Comparison of ENCODE assay signal across 19 cellular contexts in genomic region chr9:91255327-91255726, GRCh38.
DNase-seq lines count a peak whose midpoint lies in the region; ATAC-seq and TF ChIP-seq lines count a peak whose summit lies in the region.
"Had no signal": no experiment of that assay in that cellular context is flagged by ENCODE, and none has a peak within 500 bp of the region (broad histone marks: within the 10 kb centered on the region; RNA-seq: fewer than 3 reads in every experiment).

No MANE protein-coding gene starts in this region.

- no peak overlapping the region for H2BK20ac ChIP-seq in IMR-90 (ENCODE audit: low read depth, low read length)

- TF ChIP-seq CTCF in AG09319 (IDR thresholded peaks at IDR 0.05; ENCODE audit: low read depth, low read length) = no peak
- TF ChIP-seq CTCF in IMR-90 (conservative IDR thresholded peaks at IDR 0.05; ENCODE audit: low read depth, low read length) = no peak
- TF ChIP-seq CTCF in chondrocyte (IDR thresholded peaks at IDR 0.05) = no peak

- no peak overlapping the region for H2AFZ ChIP-seq in IMR-90 (replicated peaks; ENCODE audit: low read length, poor library complexity)

- no peak overlapping the region for H3K14ac ChIP-seq in IMR-90 (replicated peaks; ENCODE audit: low read depth, low read length)

- WGBS in IMR-90 (ENCODE audit: extremely low coverage in 2 of 2, insufficient read length in 1 of 2), 2 experiments = no CpG with 5 or more reads among the region's 3 CpGs

- TF ChIP-seq RAD21 in IMR-90 (IDR thresholded peaks at IDR 0.05; ENCODE audit: low read length) = no peak

- H3K23ac ChIP-seq in IMR-90 (ENCODE audit: low read depth, low read length) = no peak overlapping the region

- H3K9me1 ChIP-seq in IMR-90 (ENCODE audit: insufficient read depth, low read length) = peaks cover 6% of the 10 kb centered on the region

- H3K4me1 ChIP-seq in IMR-90 (ENCODE audit: control insufficient read depth, insufficient read depth, low read length) = peaks cover 2% of the 10 kb centered on the region
- H3K4me1 ChIP-seq: BE2C, right lobe of liver had no signal

- no peak overlapping the region for H3K4me3 Mint-ChIP-seq in chondrocyte (ENCODE audit: unreplicated experiment)
- H3K4me3 Mint-ChIP-seq: activated naive CD8-positive, alpha-beta T cell treated with anti-CD3 and anti-CD28 coated beads, Interleukin-2, amount 50 U/mL, for 24 hours; activated T-cell treated with anti-CD3 and anti-CD28 coated beads, Interleukin-2, amount 50 U/mL, for 4 hours; neural crest cell; stimulated activated effector memory CD8-positive, alpha-beta T cell treated with anti-CD3 and anti-CD28 coated beads, Interleukin-12 subunit alpha, Interleukin-12 subunit beta, amount 100 ng/mL, for 72 hours; type B pancreatic cell had no signal

- no peak overlapping the region for H3K56ac ChIP-seq in IMR-90 (ENCODE audit: extremely low read depth, insufficient read depth, low read length)

- H2BK120ac ChIP-seq in IMR-90 (ENCODE audit: low read depth, low read length) = no peak overlapping the region

- H2BK15ac ChIP-seq in IMR-90 (ENCODE audit: low read depth, low read length) = no peak overlapping the region

- H2AK9ac ChIP-seq in IMR-90 (replicated peaks; ENCODE audit: low read depth, low read length, poor library complexity) = no peak overlapping the region

- no peak overlapping the region for H4K91ac ChIP-seq in IMR-90 (ENCODE audit: insufficient read depth, low read depth, low read length)

- dilution Hi-C loops in IMR-90 (cut with HindIII; ENCODE audit: low sequenced_read_pairs, unreplicated experiment) = no loop called here

- peak overlapping the region; percentile 80 for H3K4me2 ChIP-seq in IMR-90 (ENCODE audit: low read depth, low read length)

- H3K27ac ChIP-seq in IMR-90 (ENCODE audit: insufficient read depth, low read length) = no peak overlapping the region
- H3K27ac ChIP-seq: right lobe of liver had no signal

- CTCF ChIA-PET in IMR-90 (lab: Yijun Ruan, JAX) = interaction anchor here (1.3 kb wide), 1 partner anchor 166 kb away, joined by 5 read pairs; no protein-coding TSS in a partner anchor

- no peaks in the 10 kb centered on the region for H3K9me3 ChIP-seq in IMR-90 (ENCODE audit: control insufficient read depth, insufficient read depth, low read length)
- H3K9me3 ChIP-seq: BE2C, right lobe of liver had no signal

- intact Hi-C loops in IMR-90 (cut with micrococcal nuclease) (no loop called here), Right ventricle myocardium inferior (cut with DNase I) (no loop called here)

- peaks cover 0 to 9% of the 10 kb centered on the region in 2 experiments; a peak in 1 of 4 replicates for H3K79me1 ChIP-seq in IMR-90 (ENCODE audit: low read depth in 1 of 2, low read length in 2 of 2)

- DNase-seq in AG09319 (ENCODE audit: extremely low read depth, low read depth) = peak; percentile 72
- peak; percentile 91 for DNase-seq in IMR-90
- DNase-seq in chondrocyte (ENCODE audit: low spot score) = no peak
- DNase-seq in myocyte (ENCODE audit: low read depth) = peak; percentile 33
- no peak for DNase-seq in activated CD8-positive, alpha-beta memory T cell treated with anti-CD3 and anti-CD28 coated beads, Interleukin-2, amount 50 U/mL, for 48 hours
- DNase-seq in Right ventricle myocardium inferior (ENCODE audit: missing footprints) = no peak
- DNase-seq in NCI-H510A (lab: John Stamatoyannopoulos, UW) = no peak
- no peak for DNase-seq in stimulated activated CD4-positive, alpha-beta T cell treated with anti-CD3 and anti-CD28 coated beads, Interleukin-4, amount 100 ng/mL, for 1 hour
- DNase-seq: activated naive CD8-positive, alpha-beta T cell treated with anti-CD3 and anti-CD28 coated beads, Interleukin-2, amount 50 U/mL, for 24 hours; activated T-cell treated with anti-CD3 and anti-CD28 coated beads, Interleukin-2, amount 50 U/mL, for 4 hours; BE2C; H7; NCI-H1105; right lobe of liver; SHP77 treated with DMSO at 0.1 percent for 48 hours; T1000 had no signal

- H3K4me3 ChIP-seq in IMR-90 (ENCODE audit: insufficient read depth, low read depth, low read length) = peak overlapping the region; percentile 12; the same call in 1 of the 2 replicates
- H3K4me3 ChIP-seq: right lobe of liver had no signal

- H2AK5ac ChIP-seq in IMR-90 (ENCODE audit: low read depth, low read length) = no peak overlapping the region

- no peaks in the 10 kb centered on the region for H3K36me3 ChIP-seq in IMR-90 (ENCODE audit: control insufficient read depth, insufficient read depth, low read length)
- H3K36me3 ChIP-seq: BE2C, right lobe of liver had no signal

- H4K8ac ChIP-seq in IMR-90 (ENCODE audit: low read depth in 2 of 2, low read length in 2 of 2) = no peak overlapping the region; a peak in 1 of 4 replicates

- no peak for TF ChIP-seq POLR2A in IMR-90 (IDR thresholded peaks at IDR 0.05; ENCODE audit: low read depth, low read length)

- H3K36me3 Mint-ChIP-seq in chondrocyte (ENCODE audit: low read depth) = peaks cover 2% of the 10 kb centered on the region

- H3K18ac ChIP-seq in IMR-90 (ENCODE audit: low read depth, low read length) = no peak overlapping the region

- peak overlapping the region; percentile 6 for H3K27ac Mint-ChIP-seq in chondrocyte (ENCODE audit: unreplicated experiment)
- H3K27ac Mint-ChIP-seq: type B pancreatic cell had no signal

- no peaks in the 10 kb centered on the region for H3K9me3 Mint-ChIP-seq in chondrocyte (ENCODE audit: low read depth)
- H3K9me3 Mint-ChIP-seq: activated naive CD8-positive, alpha-beta T cell treated with anti-CD3 and anti-CD28 coated beads, Interleukin-2, amount 50 U/mL, for 24 hours; activated T-cell treated with anti-CD3 and anti-CD28 coated beads, Interleukin-2, amount 50 U/mL, for 4 hours; neural crest cell; stimulated activated effector memory CD8-positive, alpha-beta T cell treated with anti-CD3 and anti-CD28 coated beads, Interleukin-12 subunit alpha, Interleukin-12 subunit beta, amount 100 ng/mL, for 72 hours; type B pancreatic cell had no signal

- in situ Hi-C loops in IMR-90 (cut with MboI; ENCODE audit: low sequenced_read_pairs) = no loop called here

- H3K27me3 ChIP-seq in IMR-90 (ENCODE audit: control insufficient read depth, insufficient read depth, low read length) = no peaks in the 10 kb centered on the region
- H3K27me3 ChIP-seq: BE2C, right lobe of liver had no signal

- H3K4ac ChIP-seq in IMR-90 (ENCODE audit: low read depth, low read length) = no peak overlapping the region

- no peaks in the 10 kb centered on the region for H3K27me3 Mint-ChIP-seq in chondrocyte (ENCODE audit: low read depth)
- H3K27me3 Mint-ChIP-seq: activated naive CD8-positive, alpha-beta T cell treated with anti-CD3 and anti-CD28 coated beads, Interleukin-2, amount 50 U/mL, for 24 hours; type B pancreatic cell had no signal

- POLR2A ChIA-PET in IMR-90 (lab: Charles Lee; ENCODE audit: unreplicated experiment) = no interaction called here

- H2BK5ac ChIP-seq in IMR-90 (ENCODE audit: low read depth, low read length, poor library complexity, severe bottlenecking) = peak overlapping the region; percentile 66

- no peak overlapping the region for H4K5ac ChIP-seq in IMR-90 (ENCODE audit: low read depth, low read length)

- H3K9ac ChIP-seq in IMR-90 (ENCODE audit: low read depth, low read length) = no peak overlapping the region

- H4K20me1 ChIP-seq in IMR-90 (ENCODE audit: insufficient read depth, low read length) = no peaks in the 10 kb centered on the region

- no TSS peak for BruUV-seq in IMR-90 (replicated peaks; lab: Mats Ljungman, UMichigan)

- peak; percentile 90 for ATAC-seq in IMR-90 (ENCODE audit: low read depth)
- ATAC-seq in Right ventricle myocardium inferior = no peak
- ATAC-seq: activated naive CD8-positive, alpha-beta T cell treated with anti-CD3 and anti-CD28 coated beads, Interleukin-2, amount 50 U/mL, for 24 hours; activated T-cell treated with anti-CD3 and anti-CD28 coated beads, Interleukin-2, amount 50 U/mL, for 4 hours; right lobe of liver; stimulated activated effector memory CD8-positive, alpha-beta T cell treated with anti-CD3 and anti-CD28 coated beads, Interleukin-12 subunit alpha, Interleukin-12 subunit beta, amount 100 ng/mL, for 72 hours had no signal

- peaks cover 16% of the 10 kb centered on the region for H3K4me1 Mint-ChIP-seq in chondrocyte (ENCODE audit: low read depth)
- H3K4me1 Mint-ChIP-seq: neural crest cell had no signal

TF ChIP-seq in IMR-90, 13 proteins besides CTCF, POLR2A, EP300 and RAD21:
- TF ChIP-seq BHLHE40 (IDR thresholded peaks at IDR 0.05; ENCODE audit: low read depth, low read length) (no peak), ELK1 (IDR thresholded peaks at IDR 0.05; ENCODE audit: borderline replicate concordance, low read depth, low read length) (no peak), MAZ (IDR thresholded peaks at IDR 0.05; ENCODE audit: borderline replicate concordance, low read depth, low read length) (no peak), MAFK (IDR thresholded peaks at IDR 0.05; ENCODE audit: low read depth, low read length) (no peak), CHD1 (IDR thresholded peaks at IDR 0.05; ENCODE audit: low read depth, low read length) (no peak), SMC3 (IDR thresholded peaks at IDR 0.05; ENCODE audit: low read depth, low read length) (no peak), FOS (IDR thresholded peaks at IDR 0.05; ENCODE audit: low read depth, low read length) (no peak), NFE2L2 (IDR thresholded peaks at IDR 0.05; ENCODE audit: low read depth, low read length) (no peak), RFX5 (IDR thresholded peaks at IDR 0.05; ENCODE audit: low read depth, low read length) (no peak), USF2 (IDR thresholded peaks at IDR 0.05; ENCODE audit: low read depth, low read length) (no peak), RCOR1 (IDR thresholded peaks at IDR 0.05; ENCODE audit: insufficient replicate concordance, low read length) (no peak), MXI1 (IDR thresholded peaks at IDR 0.05; ENCODE audit: borderline replicate concordance, low read depth, low read length) (no peak), CEBPB (IDR thresholded peaks at IDR 0.05; ENCODE audit: low read depth, low read length) (no peak)
TF ChIP-seq in IMR-90: peak in this region for 0.

Comparison
In these comparisons a context has a peak if more than half of its experiments do, and no peak if none do; other contexts are left out.
1. DNase-seq: peak in AG09319 (single experiment), IMR-90 (single experiment) and myocyte (single experiment); none in chondrocyte (single experiment), activated CD8-positive, alpha-beta memory T cell treated with anti-CD3 and anti-CD28 coated beads, Interleukin-2, amount 50 U/mL, for 48 hours (single experiment), Right ventricle myocardium inferior (single experiment), NCI-H510A (single experiment) and stimulated activated CD4-positive, alpha-beta T cell treated with anti-CD3 and anti-CD28 coated beads, Interleukin-4, amount 100 ng/mL, for 1 hour (single experiment).